ENCODE assay signal across 1 cellular context in the genomic region with DNA sequence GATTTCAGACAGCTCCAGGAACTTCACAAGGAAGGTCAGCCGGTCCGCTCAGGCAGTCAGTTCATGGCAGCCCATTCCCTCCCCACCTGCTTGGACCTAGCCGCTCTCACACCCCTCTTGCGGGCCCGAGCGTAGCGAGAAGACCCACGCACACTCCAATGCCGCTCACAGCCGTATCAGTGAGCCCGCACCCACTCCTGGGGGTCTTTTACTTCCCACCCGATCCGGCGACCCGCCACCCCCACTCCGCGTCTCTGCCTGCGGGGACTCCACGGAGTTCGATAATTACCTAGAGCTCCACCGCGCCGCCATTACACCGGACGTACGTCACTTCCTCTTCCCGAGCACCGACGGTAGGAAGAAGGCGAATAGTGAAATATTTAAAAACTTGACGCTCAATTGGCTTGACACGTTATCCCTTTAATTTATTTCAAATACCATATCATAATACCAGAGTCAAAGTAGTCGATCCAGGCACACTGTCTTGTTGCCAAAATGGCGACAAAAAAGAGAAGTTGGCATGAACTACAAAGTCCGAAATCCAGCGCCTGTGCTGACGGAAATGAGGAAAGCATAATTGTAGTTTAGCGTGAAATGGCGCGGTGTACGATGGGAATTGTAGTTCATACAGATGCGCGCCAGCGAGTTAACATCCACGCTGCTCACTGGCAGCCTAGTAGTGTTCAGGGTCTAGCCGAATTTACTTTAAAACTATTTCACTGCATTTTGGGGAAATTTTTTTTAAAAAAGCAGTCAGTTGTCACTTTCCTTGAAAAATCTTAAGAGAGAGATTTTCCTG.
TF ChIP-seq lines count a peak whose summit lies in the region.

A gene (minus strand): TSS at position 517 of the 799 bp plus-strand sequence. CDS start 13,956 bp downstream, outside the sequence.

TF ChIP-seq in HepG2, 621 proteins besides CTCF, POLR2A, EP300 and RAD21 (continued from another document and continues in another):
- TF ChIP-seq, protein P1, sequence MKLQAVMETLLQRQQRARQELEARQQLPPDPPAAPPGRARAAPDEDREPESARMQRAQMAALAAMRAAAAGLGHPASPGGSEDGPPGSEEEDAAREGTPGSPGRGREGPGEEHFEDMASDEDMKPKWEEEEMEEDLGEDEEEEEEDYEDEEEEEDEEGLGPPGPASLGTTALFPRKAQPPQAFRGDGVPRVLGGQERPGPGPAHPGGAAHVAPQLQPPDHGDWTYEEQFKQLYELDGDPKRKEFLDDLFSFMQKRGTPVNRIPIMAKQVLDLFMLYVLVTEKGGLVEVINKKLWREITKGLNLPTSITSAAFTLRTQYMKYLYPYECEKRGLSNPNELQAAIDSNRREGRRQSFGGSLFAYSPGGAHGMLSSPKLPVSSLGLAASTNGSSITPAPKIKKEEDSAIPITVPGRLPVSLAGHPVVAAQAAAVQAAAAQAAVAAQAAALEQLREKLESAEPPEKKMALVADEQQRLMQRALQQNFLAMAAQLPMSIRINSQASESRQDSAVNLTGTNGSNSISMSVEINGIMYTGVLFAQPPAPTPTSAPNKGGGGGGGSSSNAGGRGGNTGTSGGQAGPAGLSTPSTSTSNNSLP (IDR thresholded peaks at IDR 0.05; ENCODE audit: low read depth, low read length) = 0 out of 2 replicates have a peak, but pooled peaks have one; percentile 43
- TF ChIP-seq ZNF274 (CRISPR knock-in tag; IDR thresholded peaks at IDR 0.05) (no peak), ZNF326 (CRISPR knock-in tag; IDR thresholded peaks at IDR 0.05; ENCODE audit: borderline replicate concordance) (no peak), CCDC6 (CRISPR knock-in tag; IDR thresholded peaks at IDR 0.05) (0 out of 2 replicates have a peak, but pooled peaks have one; percentile 27), ZNF501 (CRISPR knock-in tag; IDR thresholded peaks at IDR 0.05) (peak; percentile 99), HOXA3 (CRISPR knock-in tag; IDR thresholded peaks at IDR 0.05) (peak; percentile 99), ZNF891 (CRISPR knock-in tag; IDR thresholded peaks at IDR 0.05) (peak; percentile 96), ZNF746 (CRISPR knock-in tag; IDR thresholded peaks at IDR 0.05) (0 out of 2 replicates have a peak, but pooled peaks have one; percentile 54), DNMT3B (CRISPR knock-in tag; conservative IDR thresholded peaks at IDR 0.05) (peak; percentile 88; the same call in 1 of the 2 replicates), CHD2 (IDR thresholded peaks at IDR 0.05; ENCODE audit: low read depth, low read length) (peak; percentile 39; the same call in 1 of the 2 replicates), SIN3A (IDR thresholded peaks at IDR 0.05; ENCODE audit: borderline replicate concordance, low read depth, low read length) (peak; percentile 28; the same call in 1 of the 2 replicates), MXI1 (IDR thresholded peaks at IDR 0.05; ENCODE audit: borderline replicate concordance, low read depth, low read length) (0 out of 3 replicates have a peak, but pooled peaks have one; percentile 30), ZNF232 (CRISPR knock-in tag; IDR thresholded peaks at IDR 0.05; ENCODE audit: borderline replicate concordance) (peak; percentile 51; the same call in 1 of the 2 replicates), SIN3B (IDR thresholded peaks at IDR 0.05; ENCODE audit: low read length) (no peak; the same call in 1 of the 2 replicates), CBX5 (CRISPR knock-in tag; IDR thresholded peaks at IDR 0.05; ENCODE audit: borderline replicate concordance) (0 out of 2 replicates have a peak, but pooled peaks have one; percentile 31), KDM3A (CRISPR knock-in tag; IDR thresholded peaks at IDR 0.05; ENCODE audit: low read depth) (peak; percentile 50; the same call in 1 of the 2 replicates), POLR2AphosphoS5 (IDR thresholded peaks at IDR 0.05; ENCODE audit: low read depth, low read length) (peak; percentile 81), HDAC1 (CRISPR knock-in tag; IDR thresholded peaks at IDR 0.05) (peak; percentile 80), ZNF777 (CRISPR knock-in tag; IDR thresholded peaks at IDR 0.05) (peak; percentile 89), SUZ12 (IDR thresholded peaks at IDR 0.05; ENCODE audit: low read depth, low read length) (peak; percentile 90), ZNF772 (CRISPR knock-in tag; IDR thresholded peaks at IDR 0.05) (peak; percentile 86), RXRB (CRISPR knock-in tag; IDR thresholded peaks at IDR 0.05; ENCODE audit: borderline replicate concordance) (peak; percentile 68), ZMAT3 (CRISPR knock-in tag; conservative IDR thresholded peaks at IDR 0.05) (0 out of 2 replicates have a peak, but pooled peaks have one; percentile 67), XBP1 (CRISPR knock-in tag; IDR thresholded peaks at IDR 0.05) (no peak), KAT8 (CRISPR knock-in tag; IDR thresholded peaks at IDR 0.05) (peak; percentile 95), ZNF780A (CRISPR knock-in tag; IDR thresholded peaks at IDR 0.05) (no peak), ZNF556 (CRISPR knock-in tag; IDR thresholded peaks at IDR 0.05; ENCODE audit: borderline replicate concordance) (peak; percentile 69; the same call in 1 of the 2 replicates), ZNF839 (CRISPR knock-in tag; IDR thresholded peaks at IDR 0.05; ENCODE audit: borderline replicate concordance) (peak; percentile 98)
- TF ChIP-seq, protein P2, sequence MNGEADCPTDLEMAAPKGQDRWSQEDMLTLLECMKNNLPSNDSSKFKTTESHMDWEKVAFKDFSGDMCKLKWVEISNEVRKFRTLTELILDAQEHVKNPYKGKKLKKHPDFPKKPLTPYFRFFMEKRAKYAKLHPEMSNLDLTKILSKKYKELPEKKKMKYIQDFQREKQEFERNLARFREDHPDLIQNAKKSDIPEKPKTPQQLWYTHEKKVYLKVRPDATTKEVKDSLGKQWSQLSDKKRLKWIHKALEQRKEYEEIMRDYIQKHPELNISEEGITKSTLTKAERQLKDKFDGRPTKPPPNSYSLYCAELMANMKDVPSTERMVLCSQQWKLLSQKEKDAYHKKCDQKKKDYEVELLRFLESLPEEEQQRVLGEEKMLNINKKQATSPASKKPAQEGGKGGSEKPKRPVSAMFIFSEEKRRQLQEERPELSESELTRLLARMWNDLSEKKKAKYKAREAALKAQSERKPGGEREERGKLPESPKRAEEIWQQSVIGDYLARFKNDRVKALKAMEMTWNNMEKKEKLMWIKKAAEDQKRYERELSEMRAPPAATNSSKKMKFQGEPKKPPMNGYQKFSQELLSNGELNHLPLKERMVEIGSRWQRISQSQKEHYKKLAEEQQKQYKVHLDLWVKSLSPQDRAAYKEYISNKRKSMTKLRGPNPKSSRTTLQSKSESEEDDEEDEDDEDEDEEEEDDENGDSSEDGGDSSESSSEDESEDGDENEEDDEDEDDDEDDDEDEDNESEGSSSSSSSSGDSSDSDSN (CRISPR knock-in tag; IDR thresholded peaks at IDR 0.05) = peak; percentile 73
- TF ChIP-seq, protein P3, sequence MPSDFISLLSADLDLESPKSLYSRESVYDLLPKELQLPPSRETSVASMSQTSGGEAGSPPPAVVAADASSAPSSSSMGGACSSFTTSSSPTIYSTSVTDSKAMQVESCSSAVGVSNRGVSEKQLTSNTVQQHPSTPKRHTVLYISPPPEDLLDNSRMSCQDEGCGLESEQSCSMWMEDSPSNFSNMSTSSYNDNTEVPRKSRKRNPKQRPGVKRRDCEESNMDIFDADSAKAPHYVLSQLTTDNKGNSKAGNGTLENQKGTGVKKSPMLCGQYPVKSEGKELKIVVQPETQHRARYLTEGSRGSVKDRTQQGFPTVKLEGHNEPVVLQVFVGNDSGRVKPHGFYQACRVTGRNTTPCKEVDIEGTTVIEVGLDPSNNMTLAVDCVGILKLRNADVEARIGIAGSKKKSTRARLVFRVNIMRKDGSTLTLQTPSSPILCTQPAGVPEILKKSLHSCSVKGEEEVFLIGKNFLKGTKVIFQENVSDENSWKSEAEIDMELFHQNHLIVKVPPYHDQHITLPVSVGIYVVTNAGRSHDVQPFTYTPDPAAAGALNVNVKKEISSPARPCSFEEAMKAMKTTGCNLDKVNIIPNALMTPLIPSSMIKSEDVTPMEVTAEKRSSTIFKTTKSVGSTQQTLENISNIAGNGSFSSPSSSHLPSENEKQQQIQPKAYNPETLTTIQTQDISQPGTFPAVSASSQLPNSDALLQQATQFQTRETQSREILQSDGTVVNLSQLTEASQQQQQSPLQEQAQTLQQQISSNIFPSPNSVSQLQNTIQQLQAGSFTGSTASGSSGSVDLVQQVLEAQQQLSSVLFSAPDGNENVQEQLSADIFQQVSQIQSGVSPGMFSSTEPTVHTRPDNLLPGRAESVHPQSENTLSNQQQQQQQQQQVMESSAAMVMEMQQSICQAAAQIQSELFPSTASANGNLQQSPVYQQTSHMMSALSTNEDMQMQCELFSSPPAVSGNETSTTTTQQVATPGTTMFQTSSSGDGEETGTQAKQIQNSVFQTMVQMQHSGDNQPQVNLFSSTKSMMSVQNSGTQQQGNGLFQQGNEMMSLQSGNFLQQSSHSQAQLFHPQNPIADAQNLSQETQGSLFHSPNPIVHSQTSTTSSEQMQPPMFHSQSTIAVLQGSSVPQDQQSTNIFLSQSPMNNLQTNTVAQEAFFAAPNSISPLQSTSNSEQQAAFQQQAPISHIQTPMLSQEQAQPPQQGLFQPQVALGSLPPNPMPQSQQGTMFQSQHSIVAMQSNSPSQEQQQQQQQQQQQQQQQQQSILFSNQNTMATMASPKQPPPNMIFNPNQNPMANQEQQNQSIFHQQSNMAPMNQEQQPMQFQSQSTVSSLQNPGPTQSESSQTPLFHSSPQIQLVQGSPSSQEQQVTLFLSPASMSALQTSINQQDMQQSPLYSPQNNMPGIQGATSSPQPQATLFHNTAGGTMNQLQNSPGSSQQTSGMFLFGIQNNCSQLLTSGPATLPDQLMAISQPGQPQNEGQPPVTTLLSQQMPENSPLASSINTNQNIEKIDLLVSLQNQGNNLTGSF (CRISPR knock-in tag; IDR thresholded peaks at IDR 0.05) = peak; percentile 65; the same call in 1 of the 2 replicates
- TF ChIP-seq, protein P4, sequence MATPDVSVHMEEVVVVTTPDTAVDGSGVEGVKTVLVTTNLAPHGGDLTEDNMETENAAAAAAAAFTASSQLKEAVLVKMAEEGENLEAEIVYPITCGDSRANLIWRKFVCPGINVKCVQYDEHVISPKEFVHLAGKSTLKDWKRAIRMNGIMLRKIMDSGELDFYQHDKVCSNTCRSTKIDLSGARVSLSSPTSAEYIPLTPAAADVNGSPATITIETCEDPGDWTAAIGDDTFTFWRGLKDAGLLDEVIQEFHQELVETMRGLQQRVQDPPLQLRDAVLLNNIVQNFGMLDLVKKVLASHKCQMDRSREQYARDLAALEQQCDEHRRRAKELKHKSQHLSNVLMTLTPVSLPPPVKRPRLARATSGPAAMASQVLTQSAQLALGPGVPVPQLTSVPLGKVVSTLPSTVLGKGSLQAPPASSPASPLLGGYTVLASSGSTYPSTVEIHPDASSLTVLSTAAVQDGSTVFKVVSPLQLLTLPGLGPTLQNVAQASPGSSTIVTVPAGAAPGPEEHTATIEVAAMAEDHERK (CRISPR knock-in tag; IDR thresholded peaks at IDR 0.05; ENCODE audit: low read depth) = peak; percentile 76
- TF ChIP-seq, protein P5, sequence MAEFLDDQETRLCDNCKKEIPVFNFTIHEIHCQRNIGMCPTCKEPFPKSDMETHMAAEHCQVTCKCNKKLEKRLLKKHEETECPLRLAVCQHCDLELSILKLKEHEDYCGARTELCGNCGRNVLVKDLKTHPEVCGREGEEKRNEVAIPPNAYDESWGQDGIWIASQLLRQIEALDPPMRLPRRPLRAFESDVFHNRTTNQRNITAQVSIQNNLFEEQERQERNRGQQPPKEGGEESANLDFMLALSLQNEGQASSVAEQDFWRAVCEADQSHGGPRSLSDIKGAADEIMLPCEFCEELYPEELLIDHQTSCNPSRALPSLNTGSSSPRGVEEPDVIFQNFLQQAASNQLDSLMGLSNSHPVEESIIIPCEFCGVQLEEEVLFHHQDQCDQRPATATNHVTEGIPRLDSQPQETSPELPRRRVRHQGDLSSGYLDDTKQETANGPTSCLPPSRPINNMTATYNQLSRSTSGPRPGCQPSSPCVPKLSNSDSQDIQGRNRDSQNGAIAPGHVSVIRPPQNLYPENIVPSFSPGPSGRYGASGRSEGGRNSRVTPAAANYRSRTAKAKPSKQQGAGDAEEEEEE (CRISPR knock-in tag; IDR thresholded peaks at IDR 0.05; ENCODE audit: borderline replicate concordance) = no peak
- TF ChIP-seq, protein P6, sequence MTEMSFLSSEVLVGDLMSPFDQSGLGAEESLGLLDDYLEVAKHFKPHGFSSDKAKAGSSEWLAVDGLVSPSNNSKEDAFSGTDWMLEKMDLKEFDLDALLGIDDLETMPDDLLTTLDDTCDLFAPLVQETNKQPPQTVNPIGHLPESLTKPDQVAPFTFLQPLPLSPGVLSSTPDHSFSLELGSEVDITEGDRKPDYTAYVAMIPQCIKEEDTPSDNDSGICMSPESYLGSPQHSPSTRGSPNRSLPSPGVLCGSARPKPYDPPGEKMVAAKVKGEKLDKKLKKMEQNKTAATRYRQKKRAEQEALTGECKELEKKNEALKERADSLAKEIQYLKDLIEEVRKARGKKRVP (CRISPR knock-in tag; IDR thresholded peaks at IDR 0.05) = peak in 1 of 2 experiments; percentile 67; a peak in 2 of 4 replicates
- TF ChIP-seq, protein P7, sequence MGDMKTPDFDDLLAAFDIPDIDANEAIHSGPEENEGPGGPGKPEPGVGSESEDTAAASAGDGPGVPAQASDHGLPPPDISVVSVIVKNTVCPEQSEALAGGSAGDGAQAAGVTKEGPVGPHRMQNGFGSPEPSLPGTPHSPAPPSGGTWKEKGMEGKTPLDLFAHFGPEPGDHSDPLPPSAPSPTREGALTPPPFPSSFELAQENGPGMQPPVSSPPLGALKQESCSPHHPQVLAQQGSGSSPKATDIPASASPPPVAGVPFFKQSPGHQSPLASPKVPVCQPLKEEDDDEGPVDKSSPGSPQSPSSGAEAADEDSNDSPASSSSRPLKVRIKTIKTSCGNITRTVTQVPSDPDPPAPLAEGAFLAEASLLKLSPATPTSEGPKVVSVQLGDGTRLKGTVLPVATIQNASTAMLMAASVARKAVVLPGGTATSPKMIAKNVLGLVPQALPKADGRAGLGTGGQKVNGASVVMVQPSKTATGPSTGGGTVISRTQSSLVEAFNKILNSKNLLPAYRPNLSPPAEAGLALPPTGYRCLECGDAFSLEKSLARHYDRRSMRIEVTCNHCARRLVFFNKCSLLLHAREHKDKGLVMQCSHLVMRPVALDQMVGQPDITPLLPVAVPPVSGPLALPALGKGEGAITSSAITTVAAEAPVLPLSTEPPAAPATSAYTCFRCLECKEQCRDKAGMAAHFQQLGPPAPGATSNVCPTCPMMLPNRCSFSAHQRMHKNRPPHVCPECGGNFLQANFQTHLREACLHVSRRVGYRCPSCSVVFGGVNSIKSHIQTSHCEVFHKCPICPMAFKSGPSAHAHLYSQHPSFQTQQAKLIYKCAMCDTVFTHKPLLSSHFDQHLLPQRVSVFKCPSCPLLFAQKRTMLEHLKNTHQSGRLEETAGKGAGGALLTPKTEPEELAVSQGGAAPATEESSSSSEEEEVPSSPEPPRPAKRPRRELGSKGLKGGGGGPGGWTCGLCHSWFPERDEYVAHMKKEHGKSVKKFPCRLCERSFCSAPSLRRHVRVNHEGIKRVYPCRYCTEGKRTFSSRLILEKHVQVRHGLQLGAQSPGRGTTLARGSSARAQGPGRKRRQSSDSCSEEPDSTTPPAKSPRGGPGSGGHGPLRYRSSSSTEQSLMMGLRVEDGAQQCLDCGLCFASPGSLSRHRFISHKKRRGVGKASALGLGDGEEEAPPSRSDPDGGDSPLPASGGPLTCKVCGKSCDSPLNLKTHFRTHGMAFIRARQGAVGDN (CRISPR knock-in tag; IDR thresholded peaks at IDR 0.05) = peak; percentile 87
